In the genomic region with DNA sequence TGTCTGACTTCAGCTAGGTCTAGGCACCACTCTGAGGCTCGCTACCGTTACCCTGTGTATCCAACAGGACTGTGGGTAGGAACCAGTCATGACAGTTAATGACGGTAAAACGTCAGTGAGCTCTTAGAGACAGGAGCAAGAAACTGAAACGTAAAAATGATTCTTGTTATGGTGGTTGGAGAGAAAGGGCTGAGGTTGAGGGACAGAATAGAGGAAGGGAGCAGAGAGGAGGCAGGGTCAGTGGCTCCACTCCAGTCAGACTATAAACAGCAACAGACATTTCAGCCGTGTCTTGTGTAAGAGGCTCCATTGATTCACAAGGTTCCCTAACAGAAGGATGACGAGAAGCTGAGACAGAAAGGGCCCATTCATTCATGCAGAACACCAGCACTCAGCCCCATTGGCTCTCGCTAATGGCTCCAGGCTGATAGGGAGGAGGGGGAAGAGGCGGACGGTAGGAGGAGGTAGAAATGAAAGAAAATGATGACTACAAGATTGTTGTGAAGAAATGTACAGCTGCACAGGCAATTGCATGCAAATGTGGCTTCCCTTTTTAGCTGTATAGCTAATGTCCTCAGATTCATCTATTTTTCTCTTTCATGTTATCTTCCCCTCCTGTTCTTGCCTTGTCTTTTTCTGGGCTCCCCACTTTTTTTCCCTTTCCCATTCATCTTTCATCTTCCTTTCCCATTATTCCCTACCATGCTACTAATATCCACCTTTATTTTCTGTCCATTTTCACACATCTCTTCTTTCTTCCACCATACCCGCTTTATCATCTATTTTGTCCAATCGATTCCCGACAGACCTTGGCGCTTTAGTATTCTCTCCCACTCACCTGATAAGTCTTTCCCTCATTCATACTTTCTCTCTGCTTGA, we compare ENCODE assay signal across 8 cellular contexts. TPM values are rescaled to one million over a fixed set of nuclear protein-coding genes. Genes with fewer than 3 reads are reported as not detected.
DNase-seq lines count a peak whose midpoint lies in the region; ATAC-seq and TF ChIP-seq lines count a peak whose summit lies in the region.

No MANE protein-coding gene starts in this region.

- no peaks in the 10 kb centered on the region for H3K9me3 ChIP-seq in parathyroid adenoma (ENCODE audit: control insufficient read depth, low read length)

- H3K4me3 Mint-ChIP-seq in activated CD4-positive, alpha-beta T cell treated with anti-CD3 and anti-CD28 coated beads, Interleukin-2, amount 10 ng/mL, durations not matched to agents 24 days and 14 days = no peak overlapping the region

- H3K9me3 Mint-ChIP-seq in activated CD4-positive, alpha-beta T cell treated with anti-CD3 and anti-CD28 coated beads, Interleukin-2, amount 10 ng/mL, durations not matched to agents 24 days and 14 days = no peaks in the 10 kb centered on the region

- H3K4me2 ChIP-seq in parathyroid adenoma (ENCODE audit: low read length) = no peak overlapping the region

- H2AFZ ChIP-seq in parathyroid adenoma = no peak overlapping the region

- H3K4me1 ChIP-seq in parathyroid adenoma = no peaks in the 10 kb centered on the region

- H3K27me3 Mint-ChIP-seq in activated CD4-positive, alpha-beta T cell treated with anti-CD3 and anti-CD28 coated beads, Interleukin-2, amount 10 ng/mL, durations not matched to agents 24 days and 14 days = no peaks in the 10 kb centered on the region

- no peak for DNase-seq in activated CD4-positive, alpha-beta T cell treated with anti-CD3 and anti-CD28 coated beads, Interleukin-2, amount 10 ng/mL, durations not matched to agents 24 days and 14 days
- no peak for DNase-seq in activated CD4-positive, alpha-beta T cell treated with anti-CD3 and anti-CD28 coated beads, Interleukin-2, amount 50 U/mL, for 4 hours
- DNase-seq in epidermal melanocyte (ENCODE audit: insufficient read length, low spot score) (peak; percentile 94), NCI-H774 (lab: John Stamatoyannopoulos, UW) (no peak), NCI-H748 treated with DMSO at 0.1 percent for 48 hours (lab: John Stamatoyannopoulos, UW) (no peak)

- no peak overlapping the region for H3K4me3 ChIP-seq in parathyroid adenoma (ENCODE audit: low read depth, low read length)

- intact Hi-C loops in activated CD4-positive, alpha-beta T cell treated with anti-CD3 and anti-CD28 coated beads, Interleukin-2, amount 10 ng/mL, durations not matched to agents 24 days and 14 days (cut with micrococcal nuclease) = no loop called here

- ATAC-seq in HG02759 (IDR thresholded peaks at IDR 0.05; ENCODE audit: unreplicated experiment) = peak; percentile 68

- no peaks in the 10 kb centered on the region for H3K27me3 ChIP-seq in parathyroid adenoma (ENCODE audit: control insufficient read depth, insufficient read depth, low read length)

- no peaks in the 10 kb centered on the region for H3K36me3 ChIP-seq in parathyroid adenoma (ENCODE audit: control insufficient read depth, insufficient read depth, low read length)

- H3K27ac ChIP-seq in parathyroid adenoma = peak overlapping the region; percentile 1

- TF ChIP-seq CTCF in parathyroid adenoma (IDR thresholded peaks at IDR 0.05) = no peak

- H3K27ac Mint-ChIP-seq in activated CD4-positive, alpha-beta T cell treated with anti-CD3 and anti-CD28 coated beads, Interleukin-2, amount 10 ng/mL, durations not matched to agents 24 days and 14 days = peak overlapping the region; percentile 21

- H3K4me1 Mint-ChIP-seq in activated CD4-positive, alpha-beta T cell treated with anti-CD3 and anti-CD28 coated beads, Interleukin-2, amount 10 ng/mL, durations not matched to agents 24 days and 14 days = peaks cover 51% of the 10 kb centered on the region

- H3K36me3 Mint-ChIP-seq in activated CD4-positive, alpha-beta T cell treated with anti-CD3 and anti-CD28 coated beads, Interleukin-2, amount 10 ng/mL, durations not matched to agents 24 days and 14 days (ENCODE audit: low read depth) = no peaks in the 10 kb centered on the region

- no peak overlapping the region for H3K9ac ChIP-seq in parathyroid adenoma

- H3K79me2 ChIP-seq in parathyroid adenoma = no peaks in the 10 kb centered on the region

TF ChIP-seq in PFSK-1, 5 proteins besides CTCF, POLR2A, EP300 and RAD21:
- TF ChIP-seq SIN3A (IDR thresholded peaks at IDR 0.05; ENCODE audit: borderline replicate concordance, insufficient read depth, low read length) = peak; percentile 96
- TF ChIP-seq TAF1 (IDR thresholded peaks at IDR 0.05; ENCODE audit: borderline replicate concordance, insufficient read depth, low read length) = no peak; the same call in 1 of the 2 replicates
- TF ChIP-seq FOXP2 (optimal IDR thresholded peaks at IDR 0.05; ENCODE audit: borderline replicate concordance, extremely low read depth, extremely low read length, insufficient read depth) = peak; percentile 68
- peak; percentile 81 for TF ChIP-seq POLR2AphosphoS5 (IDR thresholded peaks at IDR 0.05; ENCODE audit: low read depth, low read length)
- TF ChIP-seq, protein P1, sequence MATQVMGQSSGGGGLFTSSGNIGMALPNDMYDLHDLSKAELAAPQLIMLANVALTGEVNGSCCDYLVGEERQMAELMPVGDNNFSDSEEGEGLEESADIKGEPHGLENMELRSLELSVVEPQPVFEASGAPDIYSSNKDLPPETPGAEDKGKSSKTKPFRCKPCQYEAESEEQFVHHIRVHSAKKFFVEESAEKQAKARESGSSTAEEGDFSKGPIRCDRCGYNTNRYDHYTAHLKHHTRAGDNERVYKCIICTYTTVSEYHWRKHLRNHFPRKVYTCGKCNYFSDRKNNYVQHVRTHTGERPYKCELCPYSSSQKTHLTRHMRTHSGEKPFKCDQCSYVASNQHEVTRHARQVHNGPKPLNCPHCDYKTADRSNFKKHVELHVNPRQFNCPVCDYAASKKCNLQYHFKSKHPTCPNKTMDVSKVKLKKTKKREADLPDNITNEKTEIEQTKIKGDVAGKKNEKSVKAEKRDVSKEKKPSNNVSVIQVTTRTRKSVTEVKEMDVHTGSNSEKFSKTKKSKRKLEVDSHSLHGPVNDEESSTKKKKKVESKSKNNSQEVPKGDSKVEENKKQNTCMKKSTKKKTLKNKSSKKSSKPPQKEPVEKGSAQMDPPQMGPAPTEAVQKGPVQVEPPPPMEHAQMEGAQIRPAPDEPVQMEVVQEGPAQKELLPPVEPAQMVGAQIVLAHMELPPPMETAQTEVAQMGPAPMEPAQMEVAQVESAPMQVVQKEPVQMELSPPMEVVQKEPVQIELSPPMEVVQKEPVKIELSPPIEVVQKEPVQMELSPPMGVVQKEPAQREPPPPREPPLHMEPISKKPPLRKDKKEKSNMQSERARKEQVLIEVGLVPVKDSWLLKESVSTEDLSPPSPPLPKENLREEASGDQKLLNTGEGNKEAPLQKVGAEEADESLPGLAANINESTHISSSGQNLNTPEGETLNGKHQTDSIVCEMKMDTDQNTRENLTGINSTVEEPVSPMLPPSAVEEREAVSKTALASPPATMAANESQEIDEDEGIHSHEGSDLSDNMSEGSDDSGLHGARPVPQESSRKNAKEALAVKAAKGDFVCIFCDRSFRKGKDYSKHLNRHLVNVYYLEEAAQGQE (IDR thresholded peaks at IDR 0.05; ENCODE audit: insufficient read depth in 1 of 2, low read depth in 2 of 2, low read length in 2 of 2) = no peak; a peak in 1 of 4 replicates

RNA-seq across cellular contexts. Expression of a gene that starts 34.3 kb away (rescaled TPM):
- total RNA-seq in activated CD4-positive, alpha-beta T cell treated with anti-CD3 and anti-CD28 coated beads, Interleukin-2, amount 10 ng/mL, durations not matched to agents 24 days and 14 days = 449 and 454 TPM in 2 replicates
- polyA plus RNA-seq in PFSK-1 (2012; ENCODE audit: insufficient read length, low read depth) = 268 TPM
